In the genomic region with DNA sequence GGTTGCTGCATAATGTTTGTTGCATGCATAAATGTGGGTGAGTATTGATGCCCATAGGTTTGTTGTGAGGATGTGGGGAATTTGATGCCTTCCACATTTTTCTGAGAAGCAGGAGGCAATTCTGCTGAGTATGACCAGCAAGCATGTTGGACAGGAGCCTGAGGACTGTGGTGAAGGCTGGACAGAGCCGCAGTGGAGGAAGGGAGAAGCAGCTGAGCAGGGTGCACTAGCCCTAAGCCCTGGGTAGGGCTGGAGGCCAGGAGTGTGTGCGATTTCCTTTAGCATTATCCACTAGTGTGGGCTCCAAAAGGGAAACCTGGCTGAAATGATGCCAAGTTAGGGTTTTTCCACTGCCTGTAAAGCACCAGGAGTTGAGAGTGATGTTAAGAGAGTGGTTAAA, we compare ENCODE assay signal across 18 cellular contexts. TPM values are rescaled to one million over a fixed set of nuclear protein-coding genes. Genes with fewer than 3 reads are reported as not detected.
DNase-seq lines count a peak whose midpoint lies in the region; ATAC-seq and TF ChIP-seq lines count a peak whose summit lies in the region.
"Had no signal": no experiment of that assay in that cellular context is flagged by ENCODE, and none has a peak within 500 bp of the region (broad histone marks: within the 10 kb centered on the region; RNA-seq: fewer than 3 reads in every experiment).

No MANE protein-coding gene starts in this region.

- H3K36me3 ChIP-seq in esophagus muscularis mucosa (no peaks in the 10 kb centered on the region), smooth muscle cell (ENCODE audit: low read depth) (no peaks in the 10 kb centered on the region)
- H3K36me3 ChIP-seq: BLaER1 treated with 17β-estradiol and CSF1 and Interleukin-3, amounts not matched to agents 10 nM and 100 nM; lower lobe of right lung had no signal

- no peak for TF ChIP-seq EP300 in esophagus muscularis mucosa (IDR thresholded peaks at IDR 0.05)

- no peak for ATAC-seq in HG02885 (IDR thresholded peaks at IDR 0.05; ENCODE audit: poor library complexity, unreplicated experiment)
- ATAC-seq in HG02763 (IDR thresholded peaks at IDR 0.05; ENCODE audit: unreplicated experiment): no peak
- ATAC-seq: lower lobe of right lung, psoas muscle had no signal

- H3K79me2 ChIP-seq in smooth muscle cell (ENCODE audit: low read depth): no peaks in the 10 kb centered on the region

- H3K4me1 ChIP-seq in esophagus muscularis mucosa (no peaks in the 10 kb centered on the region), smooth muscle cell (ENCODE audit: low read depth) (no peaks in the 10 kb centered on the region)
- H3K4me1 ChIP-seq: BLaER1 treated with 17β-estradiol and CSF1 and Interleukin-3, amounts not matched to agents 10 nM and 100 nM; lower lobe of right lung; psoas muscle had no signal

- H3K27ac ChIP-seq in esophagus muscularis mucosa (replicated peaks in 1 of 4) (no peak overlapping the region), smooth muscle cell (ENCODE audit: low read depth) (no peak overlapping the region)
- H3K27ac ChIP-seq: BLaER1 treated with 17β-estradiol and CSF1 and Interleukin-3, amounts not matched to agents 10 nM and 100 nM; lower lobe of right lung; psoas muscle; RWPE1 had no signal

- H3K9ac ChIP-seq in smooth muscle cell (ENCODE audit: low read depth): no peak overlapping the region
- H3K9ac ChIP-seq: BLaER1 treated with 17β-estradiol and CSF1 and Interleukin-3, amounts not matched to agents 10 nM and 100 nM had no signal

- H2AFZ ChIP-seq in smooth muscle cell (ENCODE audit: low read depth): no peak overlapping the region

- TF ChIP-seq POLR2A in esophagus muscularis mucosa (IDR thresholded peaks at IDR 0.05; ENCODE audit: low read depth): no peak

- no peak for TF ChIP-seq CTCF in esophagus muscularis mucosa (IDR thresholded peaks at IDR 0.05)
- TF ChIP-seq CTCF in smooth muscle cell (IDR thresholded peaks at IDR 0.05; ENCODE audit: borderline replicate concordance, insufficient read depth, poor library complexity, severe bottlenecking): no peak

- H3K4me2 ChIP-seq in smooth muscle cell: no peak overlapping the region
- H3K4me2 ChIP-seq: BLaER1 treated with 17β-estradiol and CSF1 and Interleukin-3, amounts not matched to agents 10 nM and 100 nM had no signal

- DNase-seq in AG20443 (ENCODE audit: low spot score) (peak; percentile 88), LHCN-M2 (ENCODE audit: low read depth) (peak; percentile 74), esophagus muscularis mucosa (ENCODE audit: extremely low spot score) (peak; percentile 80), non-pigmented ciliary epithelial cell (ENCODE audit: low read depth) (peak; percentile 35), NCI-H748 treated with DMSO at 0.1 percent for 48 hours (lab: John Stamatoyannopoulos, UW) (no peak), smooth muscle cell (lab: John Stamatoyannopoulos, UW; ENCODE audit: unreplicated experiment) (no peak)
- DNase-seq: activated CD4-positive, CD25-positive, alpha-beta regulatory T cell; activated naive CD4-positive, alpha-beta T cell treated with anti-CD3 and anti-CD28 coated beads, Interleukin-2, amount 50 U/mL, for 16 hours; lower lobe of right lung; natural killer cell; NCI-H1092; NCI-H2171; psoas muscle had no signal

- H4K20me1 ChIP-seq in smooth muscle cell (ENCODE audit: low read depth): no peaks in the 10 kb centered on the region
- H4K20me1 ChIP-seq: BLaER1 treated with 17β-estradiol and CSF1 and Interleukin-3, amounts not matched to agents 10 nM and 100 nM had no signal

- no peaks in the 10 kb centered on the region for H3F3A ChIP-seq in smooth muscle cell (ENCODE audit: low read depth)

- H3K27me3 ChIP-seq in esophagus muscularis mucosa (no peaks in the 10 kb centered on the region), smooth muscle cell (ENCODE audit: low read depth) (peaks cover 6% of the 10 kb centered on the region)
- H3K27me3 ChIP-seq: BLaER1 treated with 17β-estradiol and CSF1 and Interleukin-3, amounts not matched to agents 10 nM and 100 nM had no signal

- intact Hi-C loops in esophagus muscularis mucosa (cut with DNase I): no loop called here

- no peaks in the 10 kb centered on the region for H3K9me3 ChIP-seq in esophagus muscularis mucosa
- no peaks in the 10 kb centered on the region for H3K9me3 ChIP-seq in smooth muscle cell (replicated peaks; ENCODE audit: low read depth)
- H3K9me3 ChIP-seq: BLaER1 treated with 17β-estradiol and CSF1 and Interleukin-3, amounts not matched to agents 10 nM and 100 nM; lower lobe of right lung; psoas muscle had no signal

- 58% methylated on average over 2 of the region's 2 CpGs for WGBS in esophagus muscularis mucosa
- WGBS in smooth muscle cell (ENCODE audit: low lambda C conversion rate): 92% methylated on average over 2 of the region's 2 CpGs

- H3K4me3 ChIP-seq in esophagus muscularis mucosa: no peak overlapping the region
- no peak overlapping the region for H3K4me3 ChIP-seq in smooth muscle cell
- H3K4me3 ChIP-seq: BLaER1 treated with 17β-estradiol and CSF1 and Interleukin-3, amounts not matched to agents 10 nM and 100 nM; lower lobe of right lung; psoas muscle had no signal

RNA-seq across cellular contexts. Expression of gene XYLB, which starts 11.9 kb away (rescaled TPM):
- 2.2 and 3.0 TPM in 2 replicates for total RNA-seq in LHCN-M2 (2014; rRNA removed)
- polyA plus RNA-seq in LHCN-M2 (2012): 2.8 TPM
- total RNA-seq in esophagus muscularis mucosa: 1 to 10 TPM in 2 of 4 donors, under 1 TPM in 2; 0.65 to 2.5 (median 1.2) TPM
- 0.40 and 2.0 TPM in 2 replicates for total RNA-seq in smooth muscle cell
- 0.61 and 1.5 TPM in 2 replicates for polyA plus RNA-seq in smooth muscle cell

RNA-seq across cellular contexts. Expression of gene SLC22A14, which starts 52.6 kb away (rescaled TPM):
- total RNA-seq in LHCN-M2 (2014; rRNA removed) (not detected in 2 replicates), esophagus muscularis mucosa (under 1 TPM in 1 of 4 donors, not detected in 3; 0.23 TPM), smooth muscle cell (0.09 and 0.54 TPM in 2 replicates)
- polyA plus RNA-seq in LHCN-M2 (2012): 0.15 TPM
- 0.66 and 0.84 TPM in 2 replicates for polyA plus RNA-seq in smooth muscle cell
- total RNA-seq: lower lobe of right lung; T-helper 1 cell treated with Interleukin-12 subunit alpha and Interleukin-12 subunit beta and Interleukin-4 antibody, amounts not matched to agents 30 ng/mL and 1 ng/mL, for 36 hours had no signal

Comparison
In these comparisons a context has a peak if more than half of its experiments do, and no peak if none do; other contexts are left out.
1. DNase-seq: peak in AG20443 (single experiment), LHCN-M2 (single experiment), esophagus muscularis mucosa (single experiment) and non-pigmented ciliary epithelial cell (single experiment); none in NCI-H748 treated with DMSO at 0.1 percent for 48 hours (single experiment) and smooth muscle cell (single experiment).